Comparison of ENCODE assay signal across 2 cellular contexts in the genomic region with DNA sequence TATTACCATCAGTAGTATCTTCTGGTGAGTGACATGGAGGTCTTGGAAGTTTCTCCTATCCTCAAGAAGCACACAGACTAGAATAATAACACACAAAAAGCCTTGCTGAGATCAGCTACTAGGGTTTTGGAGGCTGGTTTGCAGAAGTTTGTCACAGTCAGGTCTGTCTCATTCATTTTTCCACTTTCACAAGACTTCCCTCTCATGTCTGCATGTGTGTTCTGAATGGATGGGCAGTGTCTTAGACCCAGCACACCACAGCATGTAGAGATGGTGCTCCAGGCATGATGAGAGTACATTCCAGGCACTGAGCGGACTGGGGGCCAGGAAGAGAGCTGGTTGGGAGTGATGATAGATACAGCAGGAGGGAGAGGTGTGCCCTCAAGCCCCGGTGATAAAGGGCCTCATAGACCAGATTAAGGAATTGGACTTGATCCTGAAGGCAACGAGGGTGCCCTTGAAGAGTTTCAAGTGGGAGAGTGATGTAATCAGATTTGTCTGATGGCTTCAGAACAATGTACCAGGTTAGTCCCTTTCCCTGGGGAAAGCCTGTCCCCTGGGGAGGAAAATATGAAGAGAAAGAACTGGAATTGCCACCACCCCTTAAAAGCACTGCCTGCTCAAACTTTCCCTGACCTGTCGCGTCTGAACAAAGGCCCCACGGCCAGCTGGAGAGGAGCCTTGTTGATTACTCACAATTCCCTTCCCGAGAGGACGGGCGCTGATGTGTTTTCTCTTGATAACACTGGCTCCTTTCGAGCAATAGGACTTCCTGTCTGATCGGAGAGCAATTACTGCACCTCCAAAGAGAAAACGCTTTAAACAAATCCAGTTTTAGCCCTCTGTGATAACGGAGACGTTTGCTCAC.
TF ChIP-seq lines count a peak whose summit lies in the region.

No MANE protein-coding gene starts in this region.

TF ChIP-seq in liver, 16 proteins besides CTCF, POLR2A, EP300 and RAD21:
- no peak for TF ChIP-seq GABPA (IDR thresholded peaks at IDR 0.05 in 1 of 2, conservative IDR thresholded peaks at IDR 0.05 in 1 of 2)
- TF ChIP-seq, protein P1, sequence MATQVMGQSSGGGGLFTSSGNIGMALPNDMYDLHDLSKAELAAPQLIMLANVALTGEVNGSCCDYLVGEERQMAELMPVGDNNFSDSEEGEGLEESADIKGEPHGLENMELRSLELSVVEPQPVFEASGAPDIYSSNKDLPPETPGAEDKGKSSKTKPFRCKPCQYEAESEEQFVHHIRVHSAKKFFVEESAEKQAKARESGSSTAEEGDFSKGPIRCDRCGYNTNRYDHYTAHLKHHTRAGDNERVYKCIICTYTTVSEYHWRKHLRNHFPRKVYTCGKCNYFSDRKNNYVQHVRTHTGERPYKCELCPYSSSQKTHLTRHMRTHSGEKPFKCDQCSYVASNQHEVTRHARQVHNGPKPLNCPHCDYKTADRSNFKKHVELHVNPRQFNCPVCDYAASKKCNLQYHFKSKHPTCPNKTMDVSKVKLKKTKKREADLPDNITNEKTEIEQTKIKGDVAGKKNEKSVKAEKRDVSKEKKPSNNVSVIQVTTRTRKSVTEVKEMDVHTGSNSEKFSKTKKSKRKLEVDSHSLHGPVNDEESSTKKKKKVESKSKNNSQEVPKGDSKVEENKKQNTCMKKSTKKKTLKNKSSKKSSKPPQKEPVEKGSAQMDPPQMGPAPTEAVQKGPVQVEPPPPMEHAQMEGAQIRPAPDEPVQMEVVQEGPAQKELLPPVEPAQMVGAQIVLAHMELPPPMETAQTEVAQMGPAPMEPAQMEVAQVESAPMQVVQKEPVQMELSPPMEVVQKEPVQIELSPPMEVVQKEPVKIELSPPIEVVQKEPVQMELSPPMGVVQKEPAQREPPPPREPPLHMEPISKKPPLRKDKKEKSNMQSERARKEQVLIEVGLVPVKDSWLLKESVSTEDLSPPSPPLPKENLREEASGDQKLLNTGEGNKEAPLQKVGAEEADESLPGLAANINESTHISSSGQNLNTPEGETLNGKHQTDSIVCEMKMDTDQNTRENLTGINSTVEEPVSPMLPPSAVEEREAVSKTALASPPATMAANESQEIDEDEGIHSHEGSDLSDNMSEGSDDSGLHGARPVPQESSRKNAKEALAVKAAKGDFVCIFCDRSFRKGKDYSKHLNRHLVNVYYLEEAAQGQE (IDR thresholded peaks at IDR 0.05) = no peak
- TF ChIP-seq NR2F2 (IDR thresholded peaks at IDR 0.05) = peak; percentile 54
- TF ChIP-seq, protein P2, sequence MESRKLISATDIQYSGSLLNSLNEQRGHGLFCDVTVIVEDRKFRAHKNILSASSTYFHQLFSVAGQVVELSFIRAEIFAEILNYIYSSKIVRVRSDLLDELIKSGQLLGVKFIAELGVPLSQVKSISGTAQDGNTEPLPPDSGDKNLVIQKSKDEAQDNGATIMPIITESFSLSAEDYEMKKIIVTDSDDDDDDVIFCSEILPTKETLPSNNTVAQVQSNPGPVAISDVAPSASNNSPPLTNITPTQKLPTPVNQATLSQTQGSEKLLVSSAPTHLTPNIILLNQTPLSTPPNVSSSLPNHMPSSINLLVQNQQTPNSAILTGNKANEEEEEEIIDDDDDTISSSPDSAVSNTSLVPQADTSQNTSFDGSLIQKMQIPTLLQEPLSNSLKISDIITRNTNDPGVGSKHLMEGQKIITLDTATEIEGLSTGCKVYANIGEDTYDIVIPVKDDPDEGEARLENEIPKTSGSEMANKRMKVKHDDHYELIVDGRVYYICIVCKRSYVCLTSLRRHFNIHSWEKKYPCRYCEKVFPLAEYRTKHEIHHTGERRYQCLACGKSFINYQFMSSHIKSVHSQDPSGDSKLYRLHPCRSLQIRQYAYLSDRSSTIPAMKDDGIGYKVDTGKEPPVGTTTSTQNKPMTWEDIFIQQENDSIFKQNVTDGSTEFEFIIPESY (IDR thresholded peaks at IDR 0.05) = no peak
- no peak for TF ChIP-seq HNF4A (conservative IDR thresholded peaks at IDR 0.05)
- TF ChIP-seq RXRA (IDR thresholded peaks at IDR 0.05) = peak in 1 of 2 donors; percentile 28
- no peak for TF ChIP-seq YY1 (IDR thresholded peaks at IDR 0.05)

TF ChIP-seq in HepG2, 621 proteins besides CTCF, POLR2A, EP300 and RAD21:
- TF ChIP-seq ZUFSP (CRISPR knock-in tag; IDR thresholded peaks at IDR 0.05; ENCODE audit: borderline replicate concordance) (no peak), CBX1 (IDR thresholded peaks at IDR 0.05; ENCODE audit: low read depth) (no peak), REPIN1 (CRISPR knock-in tag; IDR thresholded peaks at IDR 0.05; ENCODE audit: borderline replicate concordance, low read depth) (no peak), NCOR1 (IDR thresholded peaks at IDR 0.05; ENCODE audit: borderline replicate concordance, low read length) (no peak), ETV5 (CRISPR knock-in tag; IDR thresholded peaks at IDR 0.05; ENCODE audit: borderline replicate concordance) (no peak), ZNF430 (CRISPR knock-in tag; IDR thresholded peaks at IDR 0.05) (no peak), ZBTB49 (CRISPR knock-in tag; IDR thresholded peaks at IDR 0.05; ENCODE audit: borderline replicate concordance) (no peak), SYNCRIP (IDR thresholded peaks at IDR 0.05; ENCODE audit: insufficient read depth, low read depth, low read length) (no peak), ZNF562 (CRISPR knock-in tag; IDR thresholded peaks at IDR 0.05; ENCODE audit: borderline replicate concordance) (no peak), ZNF331 (CRISPR knock-in tag; IDR thresholded peaks at IDR 0.05) (no peak), REXO4 (CRISPR knock-in tag; IDR thresholded peaks at IDR 0.05; ENCODE audit: borderline replicate concordance) (no peak), ZNF317 (CRISPR knock-in tag; IDR thresholded peaks at IDR 0.05) (no peak), ARID2 (CRISPR knock-in tag; IDR thresholded peaks at IDR 0.05; ENCODE audit: borderline replicate concordance) (no peak), GFI1 (CRISPR knock-in tag; IDR thresholded peaks at IDR 0.05; ENCODE audit: borderline replicate concordance) (no peak), IKZF1 (IDR thresholded peaks at IDR 0.05) (no peak)
- TF ChIP-seq, protein P3, sequence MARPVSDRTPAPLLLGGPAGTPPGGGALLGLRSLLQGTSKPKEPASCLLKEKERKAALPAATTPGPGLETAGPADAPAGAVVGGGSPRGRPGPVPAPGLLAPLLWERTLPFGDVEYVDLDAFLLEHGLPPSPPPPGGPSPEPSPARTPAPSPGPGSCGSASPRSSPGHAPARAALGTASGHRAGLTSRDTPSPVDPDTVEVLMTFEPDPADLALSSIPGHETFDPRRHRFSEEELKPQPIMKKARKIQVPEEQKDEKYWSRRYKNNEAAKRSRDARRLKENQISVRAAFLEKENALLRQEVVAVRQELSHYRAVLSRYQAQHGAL (CRISPR knock-in tag; IDR thresholded peaks at IDR 0.05; ENCODE audit: not compliant biosample characterization) = no peak
- TF ChIP-seq, protein P4, sequence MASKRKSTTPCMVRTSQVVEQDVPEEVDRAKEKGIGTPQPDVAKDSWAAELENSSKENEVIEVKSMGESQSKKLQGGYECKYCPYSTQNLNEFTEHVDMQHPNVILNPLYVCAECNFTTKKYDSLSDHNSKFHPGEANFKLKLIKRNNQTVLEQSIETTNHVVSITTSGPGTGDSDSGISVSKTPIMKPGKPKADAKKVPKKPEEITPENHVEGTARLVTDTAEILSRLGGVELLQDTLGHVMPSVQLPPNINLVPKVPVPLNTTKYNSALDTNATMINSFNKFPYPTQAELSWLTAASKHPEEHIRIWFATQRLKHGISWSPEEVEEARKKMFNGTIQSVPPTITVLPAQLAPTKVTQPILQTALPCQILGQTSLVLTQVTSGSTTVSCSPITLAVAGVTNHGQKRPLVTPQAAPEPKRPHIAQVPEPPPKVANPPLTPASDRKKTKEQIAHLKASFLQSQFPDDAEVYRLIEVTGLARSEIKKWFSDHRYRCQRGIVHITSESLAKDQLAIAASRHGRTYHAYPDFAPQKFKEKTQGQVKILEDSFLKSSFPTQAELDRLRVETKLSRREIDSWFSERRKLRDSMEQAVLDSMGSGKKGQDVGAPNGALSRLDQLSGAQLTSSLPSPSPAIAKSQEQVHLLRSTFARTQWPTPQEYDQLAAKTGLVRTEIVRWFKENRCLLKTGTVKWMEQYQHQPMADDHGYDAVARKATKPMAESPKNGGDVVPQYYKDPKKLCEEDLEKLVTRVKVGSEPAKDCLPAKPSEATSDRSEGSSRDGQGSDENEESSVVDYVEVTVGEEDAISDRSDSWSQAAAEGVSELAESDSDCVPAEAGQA (IDR thresholded peaks at IDR 0.05; ENCODE audit: low read depth) = no peak
- TF ChIP-seq, protein P4 (CRISPR knock-in tag; IDR thresholded peaks at IDR 0.05; ENCODE audit: borderline replicate concordance) = no peak
